In the genomic region with DNA sequence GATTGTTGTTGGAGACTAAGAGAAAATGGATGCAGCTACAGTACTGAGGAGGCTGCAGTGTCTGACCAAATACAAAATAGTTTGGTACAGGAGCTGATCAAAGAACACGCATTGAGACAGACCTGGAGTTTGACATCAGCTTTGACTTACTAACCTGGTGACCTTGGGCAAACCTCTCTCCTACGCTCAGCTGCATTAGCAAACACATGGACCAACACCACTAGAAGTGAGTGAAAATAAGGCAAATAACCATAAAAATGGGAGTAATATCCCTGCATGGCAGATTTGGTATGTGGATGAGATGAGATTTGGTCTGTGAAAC, we compare ENCODE assay signal across 22 cellular contexts.
"Had no signal": no experiment of that assay in that cellular context is flagged by ENCODE, and none has a peak within 500 bp of the region (broad histone marks: within the 10 kb centered on the region; RNA-seq: fewer than 3 reads in every experiment).

No MANE protein-coding gene starts in this region.

- H3K4me3 ChIP-seq: body of pancreas, cardiac muscle cell, heart right ventricle, left lung, prostate gland, right atrium auricular region, thyroid gland, upper lobe of right lung had no signal

- DNase-seq: activated CD4-positive, alpha-beta T cell treated with anti-CD3 and anti-CD28 coated beads for 1 hour; activated CD4-positive, alpha-beta T cell treated with anti-CD3 and anti-CD28 coated beads, Interleukin-2, amount 50 U/mL, for 1 hour; activated gamma-delta T cell treated with Interleukin-2 at 50 U/mL for 16 hours; anterior cingulate cortex; effector CD4-positive, alpha-beta T cell; heart right ventricle; midbrain; stimulated activated CD4-positive, alpha-beta T cell treated with anti-CD3 and anti-CD28 coated beads, Interleukin-12 subunit alpha, Interleukin-12 subunit beta, amount 100 ng/mL, for 4 hours; stimulated activated CD4-positive, alpha-beta T cell treated with anti-CD3 and anti-CD28 coated beads, Interleukin-4, amount 100 ng/mL, for 4 hours; stimulated activated naive CD8-positive, alpha-beta T cell treated with anti-CD3 and anti-CD28 coated beads, Interleukin-15, Interleukin-2, amounts not matched to agents 100 U/mL and 50 U/mL, for 24 hours; T-helper 9 cell; thyroid gland; upper lobe of right lung had no signal

- H3K4me3 Mint-ChIP-seq: activated CD8-positive, alpha-beta T cell treated with anti-CD3 and anti-CD28 coated beads, Interleukin-2, amount 10 ng/mL, durations not matched to agents 7 days and 5 days; activated naive CD4-positive, alpha-beta T cell treated with anti-CD3 and anti-CD28 coated beads, Interleukin-2, amount 50 U/mL, for 24 hours; activated T-helper 1 cell treated with anti-CD3 and anti-CD28 coated beads, Interleukin-12 subunit alpha, Interleukin-12 subunit beta, Interleukin-2, Interleukin-4 antibody, amounts not matched to agents 30 ng/mL and 10 ng/mL and 1 ng/mL, durations not matched to agents 14 hours and 24 hours and 36 hours; natural killer cell treated with Interleukin-12 subunit alpha and Interleukin-12 subunit beta and Interleukin-15 and Interleukin-18, amount 100 ng/mL, for 72 hours had no signal

- H3K36me3 ChIP-seq: cardiac muscle cell, heart right ventricle, left lung, prostate gland, right atrium auricular region, thyroid gland, upper lobe of right lung had no signal

- ATAC-seq: activated CD8-positive, alpha-beta T cell treated with anti-CD3 and anti-CD28 coated beads, Interleukin-2, amount 10 ng/mL, durations not matched to agents 7 days and 5 days; body of pancreas; heart right ventricle; natural killer cell treated with Interleukin-12 subunit alpha and Interleukin-12 subunit beta and Interleukin-15 and Interleukin-18, amount 100 ng/mL, for 72 hours; stimulated activated naive CD8-positive, alpha-beta T cell treated with anti-CD3 and anti-CD28 coated beads, Interleukin-15, Interleukin-2, amounts not matched to agents 100 U/mL and 50 U/mL, for 24 hours had no signal

- H3K27ac ChIP-seq: body of pancreas, cardiac muscle cell, heart right ventricle, left lung, prostate gland, right atrium auricular region, thyroid gland, upper lobe of right lung had no signal

- H3K36me3 Mint-ChIP-seq: activated naive CD4-positive, alpha-beta T cell treated with anti-CD3 and anti-CD28 coated beads, Interleukin-2, amount 50 U/mL, for 24 hours; natural killer cell treated with Interleukin-12 subunit alpha and Interleukin-12 subunit beta and Interleukin-15 and Interleukin-18, amount 100 ng/mL, for 72 hours had no signal

- H3K9me3 ChIP-seq: body of pancreas, left lung, prostate gland, right atrium auricular region, thyroid gland, upper lobe of right lung had no signal

- H3K27me3 Mint-ChIP-seq: activated naive CD4-positive, alpha-beta T cell treated with anti-CD3 and anti-CD28 coated beads, Interleukin-2, amount 50 U/mL, for 24 hours had no signal

- H3K9me3 Mint-ChIP-seq: activated naive CD4-positive, alpha-beta T cell treated with anti-CD3 and anti-CD28 coated beads, Interleukin-2, amount 50 U/mL, for 24 hours; activated T-helper 1 cell treated with anti-CD3 and anti-CD28 coated beads, Interleukin-12 subunit alpha, Interleukin-12 subunit beta, Interleukin-2, Interleukin-4 antibody, amounts not matched to agents 30 ng/mL and 10 ng/mL and 1 ng/mL, durations not matched to agents 14 hours and 24 hours and 36 hours; natural killer cell treated with Interleukin-12 subunit alpha and Interleukin-12 subunit beta and Interleukin-15 and Interleukin-18, amount 100 ng/mL, for 72 hours had no signal

- H3K4me1 ChIP-seq: prostate gland, right atrium auricular region, thyroid gland had no signal

- H3K27me3 ChIP-seq: body of pancreas, cardiac muscle cell, heart right ventricle, left lung, right atrium auricular region, thyroid gland, upper lobe of right lung had no signal

- H3K27ac Mint-ChIP-seq: activated CD8-positive, alpha-beta T cell treated with anti-CD3 and anti-CD28 coated beads, Interleukin-2, amount 10 ng/mL, durations not matched to agents 7 days and 5 days; activated naive CD4-positive, alpha-beta T cell treated with anti-CD3 and anti-CD28 coated beads, Interleukin-2, amount 50 U/mL, for 24 hours; activated T-helper 1 cell treated with anti-CD3 and anti-CD28 coated beads, Interleukin-12 subunit alpha, Interleukin-12 subunit beta, Interleukin-2, Interleukin-4 antibody, amounts not matched to agents 30 ng/mL and 10 ng/mL and 1 ng/mL, durations not matched to agents 14 hours and 24 hours and 36 hours; natural killer cell treated with Interleukin-12 subunit alpha and Interleukin-12 subunit beta and Interleukin-15 and Interleukin-18, amount 100 ng/mL, for 72 hours had no signal
